14 cellular contexts compared by ENCODE assay signal in genomic region chr6:43869792-43870659, GRCh38.
"Had no signal": no experiment of that assay in that cellular context is flagged by ENCODE, and none has a peak within 500 bp of the region (broad histone marks: within the 10 kb centered on the region; RNA-seq: fewer than 3 reads in every experiment).

No MANE protein-coding gene starts in this region.

- H3K27ac ChIP-seq: esophagus muscularis mucosa, left ventricle myocardium inferior, psoas muscle, stomach, testis had no signal

- ATAC-seq: natural killer cell treated with Interleukin-12 subunit alpha and Interleukin-12 subunit beta and Interleukin-15 and Interleukin-18, amount 100 ng/mL, for 72 hours; sciatic nerve had no signal

- H3K27me3 ChIP-seq: testis had no signal

- H3K4me1 ChIP-seq: esophagus muscularis mucosa, left ventricle myocardium inferior, testis had no signal

- FAIRE-seq: keratinocyte had no signal

- H3K36me3 ChIP-seq: esophagus muscularis mucosa, left ventricle myocardium inferior, stomach had no signal

- H3K9me3 ChIP-seq: esophagus muscularis mucosa, left ventricle myocardium inferior, psoas muscle, stomach, testis had no signal

- DNase-seq: activated CD4-positive, CD25-positive, alpha-beta regulatory T cell treated with anti-CD3 and anti-CD28 coated beads, Interleukin-2, amount 50 U/mL, for 72 hours; activated naive CD8-positive, alpha-beta T cell treated with anti-CD3 and anti-CD28 coated beads for 36 hours; cortex of kidney; effector CD4-positive, alpha-beta T cell; hippocampal formation; left ventricle myocardium inferior; stimulated activated CD4-positive, alpha-beta T cell treated with anti-CD3 and anti-CD28 coated beads, Interleukin-1b, Interleukin-23, amount 100 ng/mL, for 48 hours; stomach; testis had no signal

- H3K4me3 ChIP-seq: esophagus muscularis mucosa, left ventricle myocardium inferior, psoas muscle, stomach, testis had no signal
